In genomic region chr11:129298990-129299389, GRCh38 we compare ENCODE assay signal across 1 cellular context.
A peak's percentile ranks its signal among the peaks of the same experiment; 100 is the strongest.
TF ChIP-seq lines count a peak whose summit lies in the region.

No MANE protein-coding gene starts in this region.

TF ChIP-seq in HepG2, 621 proteins besides CTCF, POLR2A, EP300 and RAD21 (continued from another document):
- no peak for TF ChIP-seq ZBED4 (CRISPR knock-in tag; IDR thresholded peaks at IDR 0.05; ENCODE audit: borderline replicate concordance)
- no peak for TF ChIP-seq ZNF569 (CRISPR knock-in tag; IDR thresholded peaks at IDR 0.05; ENCODE audit: borderline replicate concordance)
- no peak for TF ChIP-seq CBFB (CRISPR knock-in tag; IDR thresholded peaks at IDR 0.05)
- TF ChIP-seq DZIP1 (CRISPR knock-in tag; IDR thresholded peaks at IDR 0.05) = no peak
- TF ChIP-seq ZFP37 (CRISPR knock-in tag; IDR thresholded peaks at IDR 0.05; ENCODE audit: borderline replicate concordance) = no peak
- 0 out of 2 replicates have a peak, but pooled peaks have one; percentile 10 for TF ChIP-seq MNT (IDR thresholded peaks at IDR 0.05)
- TF ChIP-seq ZNF225 (CRISPR knock-in tag; IDR thresholded peaks at IDR 0.05) = no peak
TF ChIP-seq in HepG2: peak in this region for 5.
